ENCODE assay signal across 1 cellular context in the genomic region with DNA sequence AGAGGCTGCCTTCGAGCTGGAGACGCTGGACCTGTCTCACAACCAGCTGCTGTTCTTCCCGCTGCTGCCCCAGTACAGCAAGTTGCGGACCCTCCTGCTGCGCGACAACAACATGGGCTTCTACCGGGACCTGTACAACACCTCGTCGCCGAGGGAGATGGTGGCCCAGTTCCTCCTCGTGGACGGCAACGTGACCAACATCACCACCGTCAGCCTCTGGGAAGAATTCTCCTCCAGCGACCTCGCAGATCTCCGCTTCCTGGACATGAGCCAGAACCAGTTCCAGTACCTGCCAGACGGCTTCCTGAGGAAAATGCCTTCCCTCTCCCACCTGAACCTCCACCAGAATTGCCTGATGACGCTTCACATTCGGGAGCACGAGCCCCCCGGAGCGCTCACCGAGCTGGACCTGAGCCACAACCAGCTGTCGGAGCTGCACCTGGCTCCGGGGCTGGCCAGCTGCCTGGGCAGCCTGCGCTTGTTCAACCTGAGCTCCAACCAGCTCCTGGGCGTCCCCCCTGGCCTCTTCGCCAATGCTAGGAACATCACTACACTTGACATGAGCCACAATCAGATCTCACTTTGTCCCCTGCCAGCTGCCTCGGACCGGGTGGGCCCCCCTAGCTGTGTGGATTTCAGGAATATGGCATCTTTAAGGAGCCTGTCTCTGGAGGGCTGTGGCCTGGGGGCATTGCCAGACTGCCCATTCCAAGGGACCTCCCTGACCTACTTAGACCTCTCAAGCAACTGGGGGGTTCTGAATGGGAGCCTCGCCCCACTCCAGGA.
TF ChIP-seq lines count a peak whose summit lies in the region.

No MANE protein-coding gene starts in this region.

TF ChIP-seq in H1, 55 proteins besides CTCF, POLR2A, EP300 and RAD21:
- no peak for TF ChIP-seq POU5F1 (IDR thresholded peaks at IDR 0.05; ENCODE audit: low read depth, low read length)
- TF ChIP-seq, protein P1, sequence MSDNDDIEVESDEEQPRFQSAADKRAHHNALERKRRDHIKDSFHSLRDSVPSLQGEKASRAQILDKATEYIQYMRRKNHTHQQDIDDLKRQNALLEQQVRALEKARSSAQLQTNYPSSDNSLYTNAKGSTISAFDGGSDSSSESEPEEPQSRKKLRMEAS (IDR thresholded peaks at IDR 0.05), result no peak
- no peak for TF ChIP-seq CBX5 (IDR thresholded peaks at IDR 0.05; ENCODE audit: low read depth, low read length)
- no peak for TF ChIP-seq CHD1 (IDR thresholded peaks at IDR 0.05; ENCODE audit: low read depth, low read length)
- TF ChIP-seq GABPA (IDR thresholded peaks at IDR 0.05; ENCODE audit: borderline replicate concordance, insufficient read depth, low read length), result no peak
- TF ChIP-seq KDM4A (IDR thresholded peaks at IDR 0.05; ENCODE audit: low read depth, low read length, severe bottlenecking), result no peak
- TF ChIP-seq SIN3A (conservative IDR thresholded peaks at IDR 0.05 in 1 of 2, IDR thresholded peaks at IDR 0.05 in 1 of 2; ENCODE audit: low read depth in 1 of 2, low read length in 2 of 2), result no peak
- TF ChIP-seq YY1 (IDR thresholded peaks at IDR 0.05; ENCODE audit: low read depth, low read length), result no peak
- TF ChIP-seq PHF8 (conservative IDR thresholded peaks at IDR 0.05; ENCODE audit: low read depth, low read length), result no peak
- TF ChIP-seq ZNF274 (IDR thresholded peaks at IDR 0.05; ENCODE audit: borderline replicate concordance, extremely low read depth, low read length), result no peak
- TF ChIP-seq RFX5 (IDR thresholded peaks at IDR 0.05; ENCODE audit: borderline replicate concordance, low read depth, low read length), result no peak
- TF ChIP-seq RNF2 (IDR thresholded peaks at IDR 0.05; ENCODE audit: borderline replicate concordance, low read depth, low read length, missing control alignments, poor library complexity, severe bottlenecking), result no peak
- TF ChIP-seq CHD2 (IDR thresholded peaks at IDR 0.05; ENCODE audit: low read length), result no peak
- TF ChIP-seq SRF (IDR thresholded peaks at IDR 0.05; ENCODE audit: low read depth, low read length), result no peak
- no peak for TF ChIP-seq ASH2L (IDR thresholded peaks at IDR 0.05; ENCODE audit: low read length)
- no peak for TF ChIP-seq EZH2 (IDR thresholded peaks at IDR 0.05; ENCODE audit: low read depth, low read length, severe bottlenecking)
- TF ChIP-seq POLR2AphosphoS5 (IDR thresholded peaks at IDR 0.05; ENCODE audit: low read depth, low read length), result no peak
- TF ChIP-seq, protein P2, sequence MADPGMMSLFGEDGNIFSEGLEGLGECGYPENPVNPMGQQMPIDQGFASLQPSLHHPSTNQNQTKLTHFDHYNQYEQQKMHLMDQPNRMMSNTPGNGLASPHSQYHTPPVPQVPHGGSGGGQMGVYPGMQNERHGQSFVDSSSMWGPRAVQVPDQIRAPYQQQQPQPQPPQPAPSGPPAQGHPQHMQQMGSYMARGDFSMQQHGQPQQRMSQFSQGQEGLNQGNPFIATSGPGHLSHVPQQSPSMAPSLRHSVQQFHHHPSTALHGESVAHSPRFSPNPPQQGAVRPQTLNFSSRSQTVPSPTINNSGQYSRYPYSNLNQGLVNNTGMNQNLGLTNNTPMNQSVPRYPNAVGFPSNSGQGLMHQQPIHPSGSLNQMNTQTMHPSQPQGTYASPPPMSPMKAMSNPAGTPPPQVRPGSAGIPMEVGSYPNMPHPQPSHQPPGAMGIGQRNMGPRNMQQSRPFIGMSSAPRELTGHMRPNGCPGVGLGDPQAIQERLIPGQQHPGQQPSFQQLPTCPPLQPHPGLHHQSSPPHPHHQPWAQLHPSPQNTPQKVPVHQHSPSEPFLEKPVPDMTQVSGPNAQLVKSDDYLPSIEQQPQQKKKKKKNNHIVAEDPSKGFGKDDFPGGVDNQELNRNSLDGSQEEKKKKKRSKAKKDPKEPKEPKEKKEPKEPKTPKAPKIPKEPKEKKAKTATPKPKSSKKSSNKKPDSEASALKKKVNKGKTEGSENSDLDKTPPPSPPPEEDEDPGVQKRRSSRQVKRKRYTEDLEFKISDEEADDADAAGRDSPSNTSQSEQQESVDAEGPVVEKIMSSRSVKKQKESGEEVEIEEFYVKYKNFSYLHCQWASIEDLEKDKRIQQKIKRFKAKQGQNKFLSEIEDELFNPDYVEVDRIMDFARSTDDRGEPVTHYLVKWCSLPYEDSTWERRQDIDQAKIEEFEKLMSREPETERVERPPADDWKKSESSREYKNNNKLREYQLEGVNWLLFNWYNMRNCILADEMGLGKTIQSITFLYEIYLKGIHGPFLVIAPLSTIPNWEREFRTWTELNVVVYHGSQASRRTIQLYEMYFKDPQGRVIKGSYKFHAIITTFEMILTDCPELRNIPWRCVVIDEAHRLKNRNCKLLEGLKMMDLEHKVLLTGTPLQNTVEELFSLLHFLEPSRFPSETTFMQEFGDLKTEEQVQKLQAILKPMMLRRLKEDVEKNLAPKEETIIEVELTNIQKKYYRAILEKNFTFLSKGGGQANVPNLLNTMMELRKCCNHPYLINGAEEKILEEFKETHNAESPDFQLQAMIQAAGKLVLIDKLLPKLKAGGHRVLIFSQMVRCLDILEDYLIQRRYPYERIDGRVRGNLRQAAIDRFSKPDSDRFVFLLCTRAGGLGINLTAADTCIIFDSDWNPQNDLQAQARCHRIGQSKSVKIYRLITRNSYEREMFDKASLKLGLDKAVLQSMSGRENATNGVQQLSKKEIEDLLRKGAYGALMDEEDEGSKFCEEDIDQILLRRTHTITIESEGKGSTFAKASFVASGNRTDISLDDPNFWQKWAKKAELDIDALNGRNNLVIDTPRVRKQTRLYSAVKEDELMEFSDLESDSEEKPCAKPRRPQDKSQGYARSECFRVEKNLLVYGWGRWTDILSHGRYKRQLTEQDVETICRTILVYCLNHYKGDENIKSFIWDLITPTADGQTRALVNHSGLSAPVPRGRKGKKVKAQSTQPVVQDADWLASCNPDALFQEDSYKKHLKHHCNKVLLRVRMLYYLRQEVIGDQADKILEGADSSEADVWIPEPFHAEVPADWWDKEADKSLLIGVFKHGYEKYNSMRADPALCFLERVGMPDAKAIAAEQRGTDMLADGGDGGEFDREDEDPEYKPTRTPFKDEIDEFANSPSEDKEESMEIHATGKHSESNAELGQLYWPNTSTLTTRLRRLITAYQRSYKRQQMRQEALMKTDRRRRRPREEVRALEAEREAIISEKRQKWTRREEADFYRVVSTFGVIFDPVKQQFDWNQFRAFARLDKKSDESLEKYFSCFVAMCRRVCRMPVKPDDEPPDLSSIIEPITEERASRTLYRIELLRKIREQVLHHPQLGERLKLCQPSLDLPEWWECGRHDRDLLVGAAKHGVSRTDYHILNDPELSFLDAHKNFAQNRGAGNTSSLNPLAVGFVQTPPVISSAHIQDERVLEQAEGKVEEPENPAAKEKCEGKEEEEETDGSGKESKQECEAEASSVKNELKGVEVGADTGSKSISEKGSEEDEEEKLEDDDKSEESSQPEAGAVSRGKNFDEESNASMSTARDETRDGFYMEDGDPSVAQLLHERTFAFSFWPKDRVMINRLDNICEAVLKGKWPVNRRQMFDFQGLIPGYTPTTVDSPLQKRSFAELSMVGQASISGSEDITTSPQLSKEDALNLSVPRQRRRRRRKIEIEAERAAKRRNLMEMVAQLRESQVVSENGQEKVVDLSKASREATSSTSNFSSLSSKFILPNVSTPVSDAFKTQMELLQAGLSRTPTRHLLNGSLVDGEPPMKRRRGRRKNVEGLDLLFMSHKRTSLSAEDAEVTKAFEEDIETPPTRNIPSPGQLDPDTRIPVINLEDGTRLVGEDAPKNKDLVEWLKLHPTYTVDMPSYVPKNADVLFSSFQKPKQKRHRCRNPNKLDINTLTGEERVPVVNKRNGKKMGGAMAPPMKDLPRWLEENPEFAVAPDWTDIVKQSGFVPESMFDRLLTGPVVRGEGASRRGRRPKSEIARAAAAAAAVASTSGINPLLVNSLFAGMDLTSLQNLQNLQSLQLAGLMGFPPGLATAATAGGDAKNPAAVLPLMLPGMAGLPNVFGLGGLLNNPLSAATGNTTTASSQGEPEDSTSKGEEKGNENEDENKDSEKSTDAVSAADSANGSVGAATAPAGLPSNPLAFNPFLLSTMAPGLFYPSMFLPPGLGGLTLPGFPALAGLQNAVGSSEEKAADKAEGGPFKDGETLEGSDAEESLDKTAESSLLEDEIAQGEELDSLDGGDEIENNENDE (IDR thresholded peaks at IDR 0.05; ENCODE audit: insufficient replicate concordance, low read length), result no peak
TF ChIP-seq in H1: peak in this region for 0.
